Comparison of ENCODE assay signal across 1 cellular context in the genomic region with DNA sequence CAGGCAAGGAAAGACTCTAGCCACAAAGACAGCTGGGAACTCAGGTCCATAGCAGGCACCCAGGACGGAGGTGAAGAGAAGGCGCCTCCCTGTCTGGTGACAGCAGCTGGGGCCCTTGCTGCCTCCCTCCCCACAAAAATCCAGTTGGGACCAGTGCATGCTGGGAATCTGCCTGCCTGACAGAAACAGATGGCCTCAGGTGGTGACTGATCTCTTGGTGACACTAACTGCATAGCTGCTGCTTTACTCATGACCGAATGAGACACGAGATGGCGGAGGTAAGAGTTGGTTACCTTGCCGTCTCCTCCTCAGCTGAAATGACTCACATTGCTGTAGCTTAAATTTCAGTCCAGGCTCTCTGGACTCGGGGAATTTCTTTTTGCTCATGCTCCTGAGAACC.
TF ChIP-seq lines count a peak whose summit lies in the region.

No MANE protein-coding gene starts in this region.

TF ChIP-seq in SK-N-SH treated with all-trans-retinoic acid at 6 μM for 48 hours, 23 proteins besides CTCF, POLR2A, EP300 and RAD21 (continued from another document):
- TF ChIP-seq ZNF565 (CRISPR knock-in tag; conservative IDR thresholded peaks at IDR 0.05; ENCODE audit: low read depth) = no peak
- no peak for TF ChIP-seq ISL1 (CRISPR knock-in tag; IDR thresholded peaks at IDR 0.05)
